ENCODE assay signal across 19 cellular contexts in the genomic region with DNA sequence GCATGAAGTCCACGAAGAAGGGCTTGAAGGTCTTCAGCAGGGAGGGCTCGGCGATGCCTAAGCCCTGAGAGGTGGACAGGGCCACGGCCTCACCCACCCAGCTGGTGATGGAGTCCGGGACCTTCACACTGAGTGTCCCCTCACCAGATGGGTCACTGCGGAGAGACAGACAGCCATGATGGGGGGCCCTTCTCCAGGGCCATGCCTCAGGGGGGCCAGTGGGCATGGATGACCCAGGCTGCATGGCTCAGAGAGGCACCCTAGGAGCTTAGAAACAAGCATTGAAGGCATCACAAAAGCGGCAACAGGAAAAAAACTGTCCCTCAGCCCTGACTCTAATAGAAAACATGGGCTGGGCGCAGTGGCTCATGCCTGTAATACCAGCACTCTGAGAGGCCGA.
DNase-seq lines count a peak whose midpoint lies in the region; ATAC-seq and TF ChIP-seq lines count a peak whose summit lies in the region.
"Had no signal": no experiment of that assay in that cellular context is flagged by ENCODE, and none has a peak within 500 bp of the region (broad histone marks: within the 10 kb centered on the region; RNA-seq: fewer than 3 reads in every experiment).

No MANE protein-coding gene starts in this region.

- H3K9ac ChIP-seq in IMR-90 (ENCODE audit: low read depth, low read length) = no peak overlapping the region

- no peak overlapping the region for H3K27ac ChIP-seq in IMR-90 (ENCODE audit: insufficient read depth, low read length)
- H3K27ac ChIP-seq: A549 had no signal

- H3K79me1 ChIP-seq in IMR-90 (ENCODE audit: low read depth in 1 of 2, low read length in 2 of 2) = no peaks in the 10 kb centered on the region

- no peak overlapping the region for H2BK5ac ChIP-seq in IMR-90 (ENCODE audit: low read depth, low read length, poor library complexity, severe bottlenecking)

- H3K18ac ChIP-seq in IMR-90 (ENCODE audit: low read depth, low read length) = no peak overlapping the region

- no peak overlapping the region for H3K56ac ChIP-seq in IMR-90 (ENCODE audit: extremely low read depth, insufficient read depth, low read length)

- no peak overlapping the region for H4K91ac ChIP-seq in IMR-90 (ENCODE audit: insufficient read depth, low read depth, low read length)

- WGBS in IMR-90 (ENCODE audit: extremely low coverage in 2 of 2, insufficient read length in 1 of 2), 2 experiments = 81% methylated on average over 3 of the region's 9 CpGs; no CpG with 5 or more reads in 1 of the 2 experiments

- no peaks in the 10 kb centered on the region for H3K4me1 ChIP-seq in IMR-90 (ENCODE audit: control insufficient read depth, insufficient read depth, low read length)
- H3K4me1 ChIP-seq: A549 had no signal

- H3K4ac ChIP-seq in IMR-90 (ENCODE audit: low read depth, low read length) = no peak overlapping the region

- H2BK15ac ChIP-seq in IMR-90 (ENCODE audit: low read depth, low read length) = no peak overlapping the region

- in situ Hi-C loops in IMR-90 (cut with MboI; ENCODE audit: low sequenced_read_pairs) = no loop called here
- in situ Hi-C loops in GM13977 (cut with MboI; ENCODE audit: low pct_unique_long_range_greater_than_20kb, low sequenced_read_pairs, unreplicated experiment) = no loop called here

- H2AK5ac ChIP-seq in IMR-90 (ENCODE audit: low read depth, low read length) = no peak overlapping the region

- peak overlapping the region; percentile 14 for H2AK9ac ChIP-seq in IMR-90 (replicated peaks; ENCODE audit: low read depth, low read length, poor library complexity)

- H3K4me2 ChIP-seq in IMR-90 (ENCODE audit: low read depth, low read length) = no peak overlapping the region
- H3K4me2 ChIP-seq: A549, GM23338 had no signal

- peaks cover 4% of the 10 kb centered on the region for H3K27me3 ChIP-seq in IMR-90 (ENCODE audit: control insufficient read depth, insufficient read depth, low read length)

- H2BK20ac ChIP-seq in IMR-90 (ENCODE audit: low read depth, low read length) = no peak overlapping the region

- H3K27ac Mint-ChIP-seq in nephron progenitor cell = peak overlapping the region; percentile 31
- H3K27ac Mint-ChIP-seq: CD4-positive, alpha-beta memory T cell; GM23338 had no signal

- intact Hi-C loops in IMR-90 (cut with micrococcal nuclease) = no loop called here
- intact Hi-C loops in posterior vena cava (cut with DNase I) = no loop called here

- no peak for TF ChIP-seq POLR2A in IMR-90 (IDR thresholded peaks at IDR 0.05; ENCODE audit: low read depth, low read length)

- no peak overlapping the region for H3K23ac ChIP-seq in IMR-90 (ENCODE audit: low read depth, low read length)

- TF ChIP-seq CTCF in IMR-90 (conservative IDR thresholded peaks at IDR 0.05; ENCODE audit: low read depth, low read length) = no peak
- TF ChIP-seq CTCF in nephron progenitor cell (IDR thresholded peaks at IDR 0.05) = no peak
- TF ChIP-seq CTCF in GM13977 (IDR thresholded peaks at IDR 0.05; ENCODE audit: extremely low read depth, insufficient read depth, missing control alignments) = no peak

- no peak overlapping the region for H3K4me3 ChIP-seq in IMR-90 (ENCODE audit: insufficient read depth, low read depth, low read length)
- H3K4me3 ChIP-seq: A549, GM23338 had no signal

- H2BK120ac ChIP-seq in IMR-90 (ENCODE audit: low read depth, low read length) = no peak overlapping the region

- DNase-seq in IMR-90 (no peak), left lobe of liver (ENCODE audit: low spot score) (peak; percentile 35), nephron progenitor cell (no peak), posterior vena cava (ENCODE audit: low spot score) (peak; percentile 35), NCI-H1694 (lab: John Stamatoyannopoulos, UW) (no peak), GM13977 (ENCODE audit: low spot score) (no peak), SK-N-DZ (ENCODE audit: low spot score) (no peak)
- DNase-seq: 8988T; C1 segment of cervical spinal cord; Calu3; CD4-positive, alpha-beta memory T cell; COR-L47; DMS153; DND-41; H9 had no signal

- H3K14ac ChIP-seq in IMR-90 (replicated peaks; ENCODE audit: low read depth, low read length) = no peak overlapping the region

- POLR2A ChIA-PET in IMR-90 (lab: Charles Lee; ENCODE audit: unreplicated experiment) = no interaction called here

- dilution Hi-C loops in IMR-90 (cut with HindIII; ENCODE audit: low sequenced_read_pairs, unreplicated experiment) = no loop called here

- H3K27me3 Mint-ChIP-seq in nephron progenitor cell (ENCODE audit: low read depth, poor library complexity) = peaks cover 10% of the 10 kb centered on the region

- no peak overlapping the region for H4K5ac ChIP-seq in IMR-90 (ENCODE audit: low read depth, low read length)

- H3K4me1 Mint-ChIP-seq in nephron progenitor cell = no peaks in the 10 kb centered on the region
- H3K4me1 Mint-ChIP-seq: CD4-positive, alpha-beta memory T cell; GM23338; H9 had no signal

- no peak overlapping the region for H4K8ac ChIP-seq in IMR-90 (ENCODE audit: low read depth in 2 of 2, low read length in 2 of 2)

- no TSS peak for BruUV-seq in IMR-90 (replicated peaks; lab: Mats Ljungman, UMichigan)

- H3K9me3 Mint-ChIP-seq in nephron progenitor cell = peaks cover 4% of the 10 kb centered on the region
- H3K9me3 Mint-ChIP-seq: H9 had no signal

- no peaks in the 10 kb centered on the region for H3K9me3 ChIP-seq in IMR-90 (ENCODE audit: control insufficient read depth, insufficient read depth, low read length)
- H3K9me3 ChIP-seq: A549 had no signal

- CTCF ChIA-PET in IMR-90 (lab: Yijun Ruan, JAX) = no interaction called here

- H3K4me3 Mint-ChIP-seq in nephron progenitor cell = no peak overlapping the region
- H3K4me3 Mint-ChIP-seq: CD4-positive, alpha-beta memory T cell; GM23338; H9 had no signal

- no peaks in the 10 kb centered on the region for H4K20me1 ChIP-seq in IMR-90 (ENCODE audit: insufficient read depth, low read length)

- peaks cover 51% of the 10 kb centered on the region for H3K36me3 Mint-ChIP-seq in nephron progenitor cell (ENCODE audit: low read depth)
- H3K36me3 Mint-ChIP-seq: CD4-positive, alpha-beta memory T cell had no signal

- no peak for ATAC-seq in IMR-90 (ENCODE audit: low read depth)
- no peak for ATAC-seq in left lobe of liver
- no peak for ATAC-seq in GM18520 (IDR thresholded peaks at IDR 0.05; ENCODE audit: unreplicated experiment)
- ATAC-seq: A549, GM23338, HCT116 had no signal

- no peak overlapping the region for H2AFZ ChIP-seq in IMR-90 (replicated peaks; ENCODE audit: low read length, poor library complexity)
- H2AFZ ChIP-seq: GM23338 had no signal

- no peaks in the 10 kb centered on the region for H3K36me3 ChIP-seq in IMR-90 (ENCODE audit: control insufficient read depth, insufficient read depth, low read length)

- H3K9me1 ChIP-seq in IMR-90 (ENCODE audit: insufficient read depth, low read length) = no peaks in the 10 kb centered on the region

- TF ChIP-seq RAD21 in IMR-90 (IDR thresholded peaks at IDR 0.05; ENCODE audit: low read length) = no peak

TF ChIP-seq in IMR-90, 13 proteins besides CTCF, POLR2A, EP300 and RAD21:
- TF ChIP-seq RCOR1 (IDR thresholded peaks at IDR 0.05; ENCODE audit: insufficient replicate concordance, low read length) (no peak), CEBPB (IDR thresholded peaks at IDR 0.05; ENCODE audit: low read depth, low read length) (no peak), MAZ (IDR thresholded peaks at IDR 0.05; ENCODE audit: borderline replicate concordance, low read depth, low read length) (no peak), RFX5 (IDR thresholded peaks at IDR 0.05; ENCODE audit: low read depth, low read length) (no peak), SMC3 (IDR thresholded peaks at IDR 0.05; ENCODE audit: low read depth, low read length) (no peak), MXI1 (IDR thresholded peaks at IDR 0.05; ENCODE audit: borderline replicate concordance, low read depth, low read length) (no peak), MAFK (IDR thresholded peaks at IDR 0.05; ENCODE audit: low read depth, low read length) (no peak), FOS (IDR thresholded peaks at IDR 0.05; ENCODE audit: low read depth, low read length) (no peak), NFE2L2 (IDR thresholded peaks at IDR 0.05; ENCODE audit: low read depth, low read length) (no peak)
- TF ChIP-seq, protein P1, sequence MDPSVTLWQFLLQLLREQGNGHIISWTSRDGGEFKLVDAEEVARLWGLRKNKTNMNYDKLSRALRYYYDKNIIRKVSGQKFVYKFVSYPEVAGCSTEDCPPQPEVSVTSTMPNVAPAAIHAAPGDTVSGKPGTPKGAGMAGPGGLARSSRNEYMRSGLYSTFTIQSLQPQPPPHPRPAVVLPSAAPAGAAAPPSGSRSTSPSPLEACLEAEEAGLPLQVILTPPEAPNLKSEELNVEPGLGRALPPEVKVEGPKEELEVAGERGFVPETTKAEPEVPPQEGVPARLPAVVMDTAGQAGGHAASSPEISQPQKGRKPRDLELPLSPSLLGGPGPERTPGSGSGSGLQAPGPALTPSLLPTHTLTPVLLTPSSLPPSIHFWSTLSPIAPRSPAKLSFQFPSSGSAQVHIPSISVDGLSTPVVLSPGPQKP (IDR thresholded peaks at IDR 0.05; ENCODE audit: borderline replicate concordance, low read depth, low read length) = no peak

Comparison
In these comparisons a context has a peak if more than half of its experiments do, and no peak if none do; other contexts are left out.
1. DNase-seq: peak in left lobe of liver (single experiment) and posterior vena cava (single experiment); none in IMR-90 (single experiment), nephron progenitor cell (single experiment), NCI-H1694 (single experiment), GM13977 (single experiment) and SK-N-DZ (single experiment).